Comparison of ENCODE assay signal across 8 cellular contexts in genomic region chr12:89709157-89709993, GRCh38. TPM values are rescaled to one million over a fixed set of nuclear protein-coding genes. Genes with fewer than 3 reads are reported as not detected.
DNase-seq lines count a peak whose midpoint lies in the region; ATAC-seq and TF ChIP-seq lines count a peak whose summit lies in the region.

No MANE protein-coding gene starts in this region.

- peak overlapping the region; percentile 89 for H3K4me3 ChIP-seq in upper lobe of right lung

- peak; percentile 95 for TF ChIP-seq POLR2A in GM15510 (IDR thresholded peaks at IDR 0.05; ENCODE audit: borderline replicate concordance, extremely low read depth, insufficient read length)

- H3K36me3 ChIP-seq in upper lobe of right lung: no peaks in the 10 kb centered on the region

- no peaks in the 10 kb centered on the region for H3K9me3 ChIP-seq in upper lobe of right lung

- peaks cover 11% of the 10 kb centered on the region for H3K4me1 ChIP-seq in upper lobe of right lung

- intact Hi-C loops in left cardiac atrium (cut with DNase I) (no loop called here), posterior vena cava (cut with DNase I) (no loop called here), upper lobe of right lung (cut with DNase I) (no loop called here)

- no peaks in the 10 kb centered on the region for H3K27me3 ChIP-seq in upper lobe of right lung

- ATAC-seq in HG02884 (IDR thresholded peaks at IDR 0.05; ENCODE audit: unreplicated experiment) (peak; percentile 59), left cardiac atrium (peak; percentile 89 to 93), upper lobe of right lung (peak; percentile 92)

- DNase-seq in NCI-H146 treated with DMSO at 0.1 percent for 48 hours (lab: John Stamatoyannopoulos, UW; ENCODE audit: unreplicated experiment): peak; percentile 90
- peak; percentile 99 to 100 (median 99) for DNase-seq in T-helper 1 cell
- DNase-seq in amniotic stem cell (lab: John Stamatoyannopoulos, UW): peak; percentile 98
- peak; percentile 99 for DNase-seq in left cardiac atrium
- peak; percentile 100 for DNase-seq in posterior vena cava (ENCODE audit: low spot score)
- DNase-seq in upper lobe of right lung: peak; percentile 99

- H3K27ac ChIP-seq in upper lobe of right lung: peak overlapping the region; percentile 96

- TF ChIP-seq CTCF in upper lobe of right lung (IDR thresholded peaks at IDR 0.05): no peak

RNA-seq across cellular contexts. Expression of gene ATP2B1, which starts 0.7 kb away (rescaled TPM):
- total RNA-seq in left cardiac atrium: 10 to 100 TPM; 17.1 to 17.9 TPM
- total RNA-seq in posterior vena cava: 10 to 100 TPM; 37.6 to 44.0 TPM
- total RNA-seq in upper lobe of right lung: 46.6 TPM

Comparison
In these comparisons a context has a peak if more than half of its experiments do, and no peak if none do; other contexts are left out.
1. Peak in every context shown above with its lines: DNase-seq, ATAC-seq, H3K4me3 ChIP-seq and H3K27ac ChIP-seq.